In genomic region chr2:46697830-46698323, GRCh38 we compare ENCODE assay signal across 8 cellular contexts. TPM values are rescaled to one million over a fixed set of nuclear protein-coding genes. Genes with fewer than 3 reads are reported as not detected.
DNase-seq lines count a peak whose midpoint lies in the region; ATAC-seq and TF ChIP-seq lines count a peak whose summit lies in the region.

No MANE protein-coding gene starts in this region.

- peak overlapping the region; percentile 73 for H3K27ac ChIP-seq in CD8-positive, alpha-beta memory T cell (ENCODE audit: low read depth, low read length)
- peak overlapping the region; percentile 89 for H3K27ac ChIP-seq in osteoblast (ENCODE audit: low read depth, low read length)

- H3K4me2 ChIP-seq in osteoblast (ENCODE audit: insufficient read depth, low read length), result peak overlapping the region; percentile 95

- H3K4me3 Mint-ChIP-seq in CD8-positive, alpha-beta memory T cell, result peak overlapping the region; percentile 91 to 99 (median 98)
- peak overlapping the region; percentile 94 for H3K4me3 Mint-ChIP-seq in endothelial cell (ENCODE audit: unreplicated experiment)

- ATAC-seq in HG03342 (IDR thresholded peaks at IDR 0.05; ENCODE audit: unreplicated experiment), result no peak

- H3K4me1 ChIP-seq in CD8-positive, alpha-beta memory T cell (ENCODE audit: insufficient read depth, low read length), result peaks cover 17% of the 10 kb centered on the region
- H3K4me1 ChIP-seq in NT2/D1 (ENCODE audit: insufficient read depth, insufficient read length), result peaks cover 4% of the 10 kb centered on the region
- H3K4me1 ChIP-seq in osteoblast (ENCODE audit: insufficient read depth, low read length), result peaks cover 15% of the 10 kb centered on the region

- H3K27ac Mint-ChIP-seq in CD8-positive, alpha-beta memory T cell, result peak overlapping the region; percentile 88 to 98 (median 96)
- H3K27ac Mint-ChIP-seq in endothelial cell (ENCODE audit: unreplicated experiment), result peak overlapping the region; percentile 92

- H2AFZ ChIP-seq in osteoblast (ENCODE audit: low read length), result peak overlapping the region; percentile 91

- H3K79me2 ChIP-seq in osteoblast (ENCODE audit: insufficient read depth, low read length), result peaks cover 40% of the 10 kb centered on the region

- H3K36me3 Mint-ChIP-seq in CD8-positive, alpha-beta memory T cell, result peaks cover 0 to 8% (median 0%) of the 10 kb centered on the region in 3 donors
- peaks cover 5% of the 10 kb centered on the region for H3K36me3 Mint-ChIP-seq in endothelial cell (ENCODE audit: low read depth, unreplicated experiment)

- peak overlapping the region; percentile 90 for H3K4me3 ChIP-seq in CD8-positive, alpha-beta memory T cell (ENCODE audit: low read length)
- peak overlapping the region; percentile 51 for H3K4me3 ChIP-seq in NT2/D1 (ENCODE audit: insufficient read length, low read depth)
- peak overlapping the region; percentile 75 for H3K4me3 ChIP-seq in osteoblast (ENCODE audit: insufficient read depth, low read length)

- peaks cover 38 to 48% (median 47%) of the 10 kb centered on the region in 3 donors for H3K4me1 Mint-ChIP-seq in CD8-positive, alpha-beta memory T cell
- H3K4me1 Mint-ChIP-seq in endothelial cell (ENCODE audit: unreplicated experiment), result peaks cover 23% of the 10 kb centered on the region

- H3K9me3 Mint-ChIP-seq in CD8-positive, alpha-beta memory T cell, result no peaks in the 10 kb centered on the region
- no peaks in the 10 kb centered on the region for H3K9me3 Mint-ChIP-seq in endothelial cell (ENCODE audit: unreplicated experiment)

- H3K36me3 ChIP-seq in CD8-positive, alpha-beta memory T cell (ENCODE audit: insufficient read depth, low read length), result no peaks in the 10 kb centered on the region
- H3K36me3 ChIP-seq in NT2/D1 (ENCODE audit: insufficient read depth, insufficient read length, low read length) (no peaks in the 10 kb centered on the region), osteoblast (ENCODE audit: insufficient read depth, low read length) (no peaks in the 10 kb centered on the region)

- peaks cover 14% of the 10 kb centered on the region for H4K20me1 ChIP-seq in osteoblast (ENCODE audit: insufficient read depth, low read length)

- no peaks in the 10 kb centered on the region for H3K27me3 ChIP-seq in CD8-positive, alpha-beta memory T cell (ENCODE audit: insufficient read depth, low read length, poor library complexity, severe bottlenecking)
- H3K27me3 ChIP-seq in NT2/D1 (ENCODE audit: insufficient read depth, insufficient read length) (no peaks in the 10 kb centered on the region), osteoblast (ENCODE audit: insufficient read depth, low read length) (no peaks in the 10 kb centered on the region)

- CTCF ChIA-PET in CD8-positive, alpha-beta memory T cell (lab: Charles Lee), result no interaction called here

- H3K9ac ChIP-seq in NT2/D1 (ENCODE audit: insufficient read length, low read depth), result peak overlapping the region; percentile 83

- no peak for TF ChIP-seq CTCF in endothelial cell (IDR thresholded peaks at IDR 0.05; ENCODE audit: unreplicated experiment)
- TF ChIP-seq CTCF in osteoblast (IDR thresholded peaks at IDR 0.05; ENCODE audit: extremely low read depth, low read depth, low read length), result no peak

- no peak for DNase-seq in CD8-positive, alpha-beta memory T cell
- DNase-seq in NT2/D1 (ENCODE audit: low read depth, low spot score) (peak; percentile 3), endothelial cell (ENCODE audit: low spot score) (no peak), osteoblast (ENCODE audit: insufficient read length, low spot score, missing footprints) (no peak), NCI-H748 treated with DMSO at 0.1 percent for 48 hours (lab: John Stamatoyannopoulos, UW) (no peak), NCI-H748 (lab: John Stamatoyannopoulos, UW; ENCODE audit: unreplicated experiment) (no peak), Kasumi-1 (lab: John Stamatoyannopoulos, UW) (no peak)

- peaks cover 0 to 6% of the 10 kb centered on the region in 2 donors for H3K27me3 Mint-ChIP-seq in CD8-positive, alpha-beta memory T cell
- peaks cover 14% of the 10 kb centered on the region for H3K27me3 Mint-ChIP-seq in endothelial cell (ENCODE audit: unreplicated experiment)

- POLR2A ChIA-PET in CD8-positive, alpha-beta memory T cell (lab: Charles Lee), result interaction anchor here (0.6 kb wide), 1 partner anchor 48 kb away, joined by 3 read pairs; no protein-coding TSS in a partner anchor

- H3K9me3 ChIP-seq in CD8-positive, alpha-beta memory T cell (ENCODE audit: low read length), result no peaks in the 10 kb centered on the region
- H3K9me3 ChIP-seq in NT2/D1 (ENCODE audit: insufficient read depth, low read length) (no peaks in the 10 kb centered on the region), osteoblast (ENCODE audit: low read depth, low read length) (no peaks in the 10 kb centered on the region)

RNA-seq across cellular contexts. Expression of gene SOCS5, which starts 1.2 kb away (rescaled TPM):
- 1 to 10 TPM; 7.8 to 8.0 TPM for total RNA-seq in CD8-positive, alpha-beta memory T cell
- 4.8 TPM for polyA plus RNA-seq in CD8-positive, alpha-beta memory T cell
- total RNA-seq in endothelial cell (ENCODE audit: unreplicated experiment), result 13.4 TPM
- 124 and 136 TPM in 2 replicates for total RNA-seq in osteoblast
